8 cellular contexts compared by ENCODE assay signal in genomic region chr1:154608522-154609294, GRCh38. TPM values are rescaled to one million over a fixed set of nuclear protein-coding genes. Genes with fewer than 3 reads are reported as not detected.
DNase-seq lines count a peak whose midpoint lies in the region; ATAC-seq and TF ChIP-seq lines count a peak whose summit lies in the region.

No MANE protein-coding gene starts in this region.

- no peak overlapping the region for H4K5ac ChIP-seq in mesendoderm (ENCODE audit: low read length)

- POLR2A ChIA-PET in AG04450 (lab: Yijun Ruan, JAX): interaction anchor here (0.7 to 2.4 kb wide), 7 partner anchors 16 to 1063 kb away, joined by 4 to 11 read pairs (median 7); no protein-coding TSS in a partner anchor

- H3K27me3 Mint-ChIP-seq in activated CD8-positive, alpha-beta memory T cell treated with anti-CD3 and anti-CD28 coated beads, Interleukin-2, amount 10 ng/mL, durations not matched to agents 7 days and 5 days: no peaks in the 10 kb centered on the region
- peaks cover 34% of the 10 kb centered on the region for H3K27me3 Mint-ChIP-seq in endodermal cell (ENCODE audit: insufficient read depth)
- no peaks in the 10 kb centered on the region for H3K27me3 Mint-ChIP-seq in stimulated activated naive CD8-positive, alpha-beta T cell treated with anti-CD3 and anti-CD28 coated beads, Interleukin-15, Interleukin-2, amounts not matched to agents 100 ng/mL and 50 ng/mL, for 24 hours

- DNase-seq in AG04450 (ENCODE audit: low read depth, low spot score) (no peak), NCI-H510A (lab: John Stamatoyannopoulos, UW) (peak; percentile 48), endodermal cell (peak; percentile 92), mesendoderm (peak; percentile 90)
- peak; percentile 68 for DNase-seq in activated CD8-positive, alpha-beta memory T cell treated with anti-CD3 and anti-CD28 coated beads, Interleukin-2, amount 10 ng/mL, durations not matched to agents 7 days and 5 days

- CTCF ChIA-PET in AG04450 (lab: Charles Lee): interaction anchor here (0.5 to 1.2 kb wide), 3 partner anchors 49 to 276 kb away, joined by 4 to 6 read pairs (median 4); no protein-coding TSS in a partner anchor
- CTCF ChIA-PET in activated CD8-positive, alpha-beta memory T cell treated with anti-CD3 and anti-CD28 coated beads, Interleukin-2, amount 10 ng/mL, durations not matched to agents 7 days and 5 days (lab: Charles Lee): interaction anchor here (0.9 to 2.7 kb wide), 4 partner anchors 10 to 347 kb away, joined by 3 to 11 read pairs (median 5); partner anchors contain the start of gene PBXIP1

- H3K36me3 ChIP-seq in endodermal cell (ENCODE audit: control insufficient read depth, insufficient read depth, low read length) (peaks cover 15% of the 10 kb centered on the region), mesendoderm (ENCODE audit: control insufficient read depth, insufficient read depth, low read length) (no peaks in the 10 kb centered on the region)

- peak overlapping the region; percentile 99 for H3K56ac ChIP-seq in mesendoderm (ENCODE audit: low read length)

- peak; percentile 15 for ATAC-seq in GM21717 (IDR thresholded peaks at IDR 0.05; ENCODE audit: unreplicated experiment)
- peak; percentile 31 for ATAC-seq in activated CD8-positive, alpha-beta memory T cell treated with anti-CD3 and anti-CD28 coated beads, Interleukin-2, amount 10 ng/mL, durations not matched to agents 7 days and 5 days
- no peak for ATAC-seq in GM18520 (IDR thresholded peaks at IDR 0.05; ENCODE audit: unreplicated experiment)

- TF ChIP-seq CTCF in AG04450 (IDR thresholded peaks at IDR 0.05; ENCODE audit: low read depth, low read length): no peak
- no peak for TF ChIP-seq CTCF in endodermal cell (conservative IDR thresholded peaks at IDR 0.05)

- peak overlapping the region; percentile 93 for H3K9ac ChIP-seq in endodermal cell (ENCODE audit: extremely low read depth, low read length, poor library complexity, severe bottlenecking)
- peak overlapping the region; percentile 90 for H3K9ac ChIP-seq in mesendoderm (ENCODE audit: low read length)

- peak overlapping the region; percentile 47 for H3K18ac ChIP-seq in mesendoderm (ENCODE audit: low read length)

- peak overlapping the region; percentile 92 for H3K4me3 Mint-ChIP-seq in activated CD8-positive, alpha-beta memory T cell treated with anti-CD3 and anti-CD28 coated beads, Interleukin-2, amount 10 ng/mL, durations not matched to agents 7 days and 5 days
- peak overlapping the region; percentile 77 for H3K4me3 Mint-ChIP-seq in endodermal cell
- peak overlapping the region; percentile 99 for H3K4me3 Mint-ChIP-seq in stimulated activated naive CD8-positive, alpha-beta T cell treated with anti-CD3 and anti-CD28 coated beads, Interleukin-15, Interleukin-2, amounts not matched to agents 100 ng/mL and 50 ng/mL, for 24 hours

- H3K23ac ChIP-seq in mesendoderm (ENCODE audit: low read length): no peak overlapping the region

- no peaks in the 10 kb centered on the region for H3K9me3 ChIP-seq in AG04450 (ENCODE audit: control insufficient read depth, insufficient read depth, low read length)
- no peaks in the 10 kb centered on the region for H3K9me3 ChIP-seq in endodermal cell (ENCODE audit: control insufficient read depth, low read length)

- H4K8ac ChIP-seq in mesendoderm (ENCODE audit: low read depth, low read length): peak overlapping the region; percentile 91

- H3K27ac ChIP-seq in AG04450 (ENCODE audit: low read depth, low read length) (peak overlapping the region; percentile 90), endodermal cell (ENCODE audit: low read depth, low read length) (peak overlapping the region; percentile 85), mesendoderm (ENCODE audit: low read depth, low read length) (peak overlapping the region; percentile 84)

- no peak overlapping the region for H2BK15ac ChIP-seq in mesendoderm (replicated peaks; ENCODE audit: low read depth)

- H3K4me1 ChIP-seq in endodermal cell (ENCODE audit: control insufficient read depth, insufficient read depth, low read length) (peaks cover 14% of the 10 kb centered on the region), mesendoderm (ENCODE audit: control insufficient read depth, low read depth, low read length) (peaks cover 23% of the 10 kb centered on the region)

- H3K4me2 ChIP-seq in mesendoderm (ENCODE audit: low read length): peak overlapping the region; percentile 25

- H3K4me3 ChIP-seq in AG04450 (ENCODE audit: low read depth, low read length): peak overlapping the region; percentile 93
- peak overlapping the region; percentile 90 for H3K4me3 ChIP-seq in endodermal cell (ENCODE audit: low read length)
- no peak overlapping the region for H3K4me3 ChIP-seq in mesendoderm (ENCODE audit: low read length)

- no peak overlapping the region for H3K4ac ChIP-seq in mesendoderm (ENCODE audit: low read depth, low read length)

- no peaks in the 10 kb centered on the region for H3K9me3 Mint-ChIP-seq in activated CD8-positive, alpha-beta memory T cell treated with anti-CD3 and anti-CD28 coated beads, Interleukin-2, amount 10 ng/mL, durations not matched to agents 7 days and 5 days (ENCODE audit: low read depth)
- no peaks in the 10 kb centered on the region for H3K9me3 Mint-ChIP-seq in endodermal cell
- H3K9me3 Mint-ChIP-seq in stimulated activated naive CD8-positive, alpha-beta T cell treated with anti-CD3 and anti-CD28 coated beads, Interleukin-15, Interleukin-2, amounts not matched to agents 100 ng/mL and 50 ng/mL, for 24 hours: no peaks in the 10 kb centered on the region

- peaks cover 24% of the 10 kb centered on the region for H3K79me1 ChIP-seq in mesendoderm (ENCODE audit: low read length)

- no peak overlapping the region for H2AK5ac ChIP-seq in mesendoderm (ENCODE audit: low read length)

- WGBS in endodermal cell (ENCODE audit: insufficient coverage in 1 of 2, insufficient read length in 1 of 2), 2 experiments: 5 to 31% methylated on average over 3 to 21 of the region's 31 CpGs
- no CpG with 5 or more reads among the region's 31 CpGs for WGBS in mesendoderm (ENCODE audit: extremely low coverage, insufficient coverage, low lambda C conversion rate)

- no peak overlapping the region for H2BK120ac ChIP-seq in mesendoderm (ENCODE audit: low read depth, low read length)

- peak overlapping the region; percentile 98 for H3K27ac Mint-ChIP-seq in activated CD8-positive, alpha-beta memory T cell treated with anti-CD3 and anti-CD28 coated beads, Interleukin-2, amount 10 ng/mL, durations not matched to agents 7 days and 5 days
- peak overlapping the region; percentile 95 for H3K27ac Mint-ChIP-seq in endodermal cell
- peak overlapping the region; percentile 100 for H3K27ac Mint-ChIP-seq in stimulated activated naive CD8-positive, alpha-beta T cell treated with anti-CD3 and anti-CD28 coated beads, Interleukin-15, Interleukin-2, amounts not matched to agents 100 ng/mL and 50 ng/mL, for 24 hours

- H3K27me3 ChIP-seq in AG04450 (ENCODE audit: control insufficient read depth, insufficient read depth, low read length): no peaks in the 10 kb centered on the region
- no peaks in the 10 kb centered on the region for H3K27me3 ChIP-seq in endodermal cell (ENCODE audit: control insufficient read depth, insufficient read depth, low read length, poor library complexity, severe bottlenecking)
- H3K27me3 ChIP-seq in mesendoderm (ENCODE audit: insufficient read depth, low read length, poor library complexity): no peaks in the 10 kb centered on the region

- H3K36me3 Mint-ChIP-seq in activated CD8-positive, alpha-beta memory T cell treated with anti-CD3 and anti-CD28 coated beads, Interleukin-2, amount 10 ng/mL, durations not matched to agents 7 days and 5 days: peaks cover 37% of the 10 kb centered on the region
- H3K36me3 Mint-ChIP-seq in endodermal cell (ENCODE audit: low read depth): peaks cover 13% of the 10 kb centered on the region
- H3K36me3 Mint-ChIP-seq in stimulated activated naive CD8-positive, alpha-beta T cell treated with anti-CD3 and anti-CD28 coated beads, Interleukin-15, Interleukin-2, amounts not matched to agents 100 ng/mL and 50 ng/mL, for 24 hours (ENCODE audit: low read depth): peaks cover 23% of the 10 kb centered on the region

- peaks cover 48% of the 10 kb centered on the region for H3K79me2 ChIP-seq in mesendoderm (ENCODE audit: control insufficient read depth, insufficient read depth, low read length)

- no peak overlapping the region for H2BK5ac ChIP-seq in mesendoderm (ENCODE audit: low read length)

- peaks cover 65% of the 10 kb centered on the region for H3K4me1 Mint-ChIP-seq in activated CD8-positive, alpha-beta memory T cell treated with anti-CD3 and anti-CD28 coated beads, Interleukin-2, amount 10 ng/mL, durations not matched to agents 7 days and 5 days
- peaks cover 42% of the 10 kb centered on the region for H3K4me1 Mint-ChIP-seq in endodermal cell
- peaks cover 78% of the 10 kb centered on the region for H3K4me1 Mint-ChIP-seq in stimulated activated naive CD8-positive, alpha-beta T cell treated with anti-CD3 and anti-CD28 coated beads, Interleukin-15, Interleukin-2, amounts not matched to agents 100 ng/mL and 50 ng/mL, for 24 hours (ENCODE audit: low read depth)

RNA-seq across cellular contexts. Expression of gene ADAR, which starts 0.7 kb away (rescaled TPM):
- 159 and 203 TPM in 2 replicates for polyA plus RNA-seq in AG04450 (2011; rRNA removed)
- 327 and 358 TPM in 2 replicates for polyA minus RNA-seq in AG04450 (2011; rRNA and poly(A)+ RNA removed)
- total RNA-seq in activated CD8-positive, alpha-beta memory T cell treated with anti-CD3 and anti-CD28 coated beads, Interleukin-2, amount 10 ng/mL, durations not matched to agents 7 days and 5 days: 100 to 1,000 TPM; 369 to 434 TPM
- total RNA-seq in endodermal cell: 100 to 1,000 TPM; 148 to 166 TPM
- polyA plus RNA-seq in endodermal cell (2013, experiment 1 of 2): 90.5 TPM
- polyA plus RNA-seq in endodermal cell (2013, experiment 2 of 2): 91.7 TPM
- 111 TPM for polyA plus RNA-seq in mesendoderm (2013, experiment 1 of 2)
- 114 TPM for polyA plus RNA-seq in mesendoderm (2013, experiment 2 of 2)

RNA-seq across cellular contexts. Expression of gene CHRNB2, which starts 41.1 kb away (rescaled TPM):
- polyA plus RNA-seq in AG04450 (2011; rRNA removed): 0.06 TPM in 1 of 2 replicates, not detected in the other
- polyA minus RNA-seq in AG04450 (2011; rRNA and poly(A)+ RNA removed): 0.04 and 0.18 TPM in 2 replicates
- not detected for total RNA-seq in activated CD8-positive, alpha-beta memory T cell treated with anti-CD3 and anti-CD28 coated beads, Interleukin-2, amount 10 ng/mL, durations not matched to agents 7 days and 5 days
- total RNA-seq in endodermal cell: under 1 TPM; 0.18 to 0.55 TPM
- polyA plus RNA-seq in endodermal cell (2013, experiment 1 of 2): 3.6 TPM
- 3.1 TPM for polyA plus RNA-seq in endodermal cell (2013, experiment 2 of 2)
- polyA plus RNA-seq in mesendoderm (2013, experiment 1 of 2): 0.51 TPM
- polyA plus RNA-seq in mesendoderm (2013, experiment 2 of 2): 0.55 TPM

RNA-seq across cellular contexts. Expression of gene UBE2Q1, which starts 50.2 kb away (rescaled TPM):
- polyA plus RNA-seq in AG04450 (2011; rRNA removed): 16.9 and 17.6 TPM in 2 replicates
- 12.8 and 13.1 TPM in 2 replicates for polyA minus RNA-seq in AG04450 (2011; rRNA and poly(A)+ RNA removed)
- total RNA-seq in activated CD8-positive, alpha-beta memory T cell treated with anti-CD3 and anti-CD28 coated beads, Interleukin-2, amount 10 ng/mL, durations not matched to agents 7 days and 5 days: 100 to 1,000 TPM; 103 to 110 TPM
- 10 to 100 TPM; 83.0 to 94.7 TPM for total RNA-seq in endodermal cell
- 80.8 TPM for polyA plus RNA-seq in endodermal cell (2013, experiment 1 of 2)
- polyA plus RNA-seq in endodermal cell (2013, experiment 2 of 2): 55.1 TPM
- polyA plus RNA-seq in mesendoderm (2013, experiment 1 of 2): 53.4 TPM
- polyA plus RNA-seq in mesendoderm (2013, experiment 2 of 2): 52.6 TPM
